In genomic region chrX:49191033-49191871, GRCh38 we compare ENCODE assay signal across 8 cellular contexts. TPM values are rescaled to one million over a fixed set of nuclear protein-coding genes. Genes with fewer than 3 reads are reported as not detected.
DNase-seq lines count a peak whose midpoint lies in the region; ATAC-seq and TF ChIP-seq lines count a peak whose summit lies in the region.

No MANE protein-coding gene starts in this region.

- peak overlapping the region; percentile 76 for H3K4me3 Mint-ChIP-seq in chondrocyte (ENCODE audit: unreplicated experiment)

- peak; percentile 89 for ATAC-seq in GM19025 (IDR thresholded peaks at IDR 0.05; ENCODE audit: low read depth, unreplicated experiment)
- peak; percentile 92 for ATAC-seq in HG03280 (IDR thresholded peaks at IDR 0.05; ENCODE audit: unreplicated experiment)

- H3K9me3 Mint-ChIP-seq in chondrocyte (ENCODE audit: low read depth) = peaks cover 4% of the 10 kb centered on the region

- peak; percentile 99 for DNase-seq in AG09319 (ENCODE audit: extremely low read depth, low read depth)
- peak; percentile 99 for DNase-seq in NCI-H345 (lab: John Stamatoyannopoulos, UW)
- DNase-seq in activated CD4-positive, alpha-beta T cell treated with anti-CD3 and anti-CD28 coated beads for 24 hours (ENCODE audit: low read depth in 2 of 2) = peak; percentile 54 to 73
- DNase-seq in chondrocyte (ENCODE audit: low spot score) = no peak
- DNase-seq in kidney epithelial cell (ENCODE audit: low read depth) = peak; percentile 99
- DNase-seq in stimulated activated CD4-positive, alpha-beta T cell treated with anti-CD3 and anti-CD28 coated beads, Interleukin-1b, Interleukin-23, amount 100 ng/mL, for 4 hours (ENCODE audit: low read depth in 2 of 2) = peak; percentile 57 to 73

- H3K27me3 Mint-ChIP-seq in chondrocyte (ENCODE audit: low read depth) = no peaks in the 10 kb centered on the region

- TF ChIP-seq CTCF in AG09319 (IDR thresholded peaks at IDR 0.05; ENCODE audit: low read depth, low read length) (no peak), chondrocyte (IDR thresholded peaks at IDR 0.05) (no peak), kidney epithelial cell (IDR thresholded peaks at IDR 0.05; ENCODE audit: insufficient read depth, low read length, poor library complexity, severe bottlenecking) (no peak)

- no peaks in the 10 kb centered on the region for H3K27me3 ChIP-seq in kidney epithelial cell (ENCODE audit: control insufficient read depth, insufficient read depth, low read length)

- no peaks in the 10 kb centered on the region for H3K36me3 ChIP-seq in kidney epithelial cell (ENCODE audit: control insufficient read depth, insufficient read depth, low read length)

- peak overlapping the region; percentile 59 for H3K4me3 ChIP-seq in kidney epithelial cell (ENCODE audit: low read depth, low read length)

- H3K36me3 Mint-ChIP-seq in chondrocyte (ENCODE audit: low read depth) = no peaks in the 10 kb centered on the region

- peak overlapping the region; percentile 88 for H3K27ac Mint-ChIP-seq in chondrocyte (ENCODE audit: unreplicated experiment)

- peaks cover 15% of the 10 kb centered on the region for H3K4me1 Mint-ChIP-seq in chondrocyte (ENCODE audit: low read depth)

RNA-seq across cellular contexts. Expression of gene PRICKLE3, which starts 5.1 kb away (rescaled TPM):
- total RNA-seq in chondrocyte (7.2 to 8.2 TPM (median 7.5 TPM) in 3 replicates), kidney epithelial cell (12.7 and 17.7 TPM in 2 replicates)

RNA-seq across cellular contexts. Expression of gene SYP, which starts 8.7 kb away (rescaled TPM):
- total RNA-seq in chondrocyte = 0.87 to 1.5 TPM (median 1.4 TPM) in 3 replicates
- 0.27 and 1.0 TPM in 2 replicates for total RNA-seq in kidney epithelial cell

RNA-seq across cellular contexts. Expression of gene PLP2, which starts 19.6 kb away (rescaled TPM):
- total RNA-seq in chondrocyte (120 to 203 TPM (median 187 TPM) in 3 replicates), kidney epithelial cell (82.6 and 118 TPM in 2 replicates)

RNA-seq across cellular contexts. Expression of gene MAGIX, which starts 28.7 kb away (rescaled TPM):
- total RNA-seq in chondrocyte (1.6 to 3.5 TPM (median 2.9 TPM) in 3 replicates), kidney epithelial cell (2.9 and 5.1 TPM in 2 replicates)

RNA-seq across cellular contexts. Expression of gene CACNA1F, which starts 41.9 kb away (rescaled TPM):
- total RNA-seq in chondrocyte (not detected in 3 replicates), kidney epithelial cell (not detected in 2 replicates)
